2 cellular contexts compared by ENCODE assay signal in genomic region chr7:8823486-8823885, GRCh38.
TF ChIP-seq lines count a peak whose summit lies in the region.

No MANE protein-coding gene starts in this region.

TF ChIP-seq in SK-N-SH, 30 proteins besides CTCF, POLR2A, EP300 and RAD21 (continued from another document):
- TF ChIP-seq TAF1 (IDR thresholded peaks at IDR 0.05; ENCODE audit: borderline replicate concordance, low read depth, low read length) (no peak), GATA2 (CRISPR knock-in tag; IDR thresholded peaks at IDR 0.05) (no peak), TCF12 (IDR thresholded peaks at IDR 0.05) (no peak), EZH2phosphoT487 (IDR thresholded peaks at IDR 0.05; ENCODE audit: borderline replicate concordance, low read depth) (no peak)

TF ChIP-seq in SK-N-SH treated with all-trans-retinoic acid at 6 μM for 48 hours, 23 proteins besides CTCF, POLR2A, EP300 and RAD21 (continued from another document):
- no peak for TF ChIP-seq CSRNP3 (CRISPR knock-in tag; IDR thresholded peaks at IDR 0.05)
- TF ChIP-seq, protein P1, sequence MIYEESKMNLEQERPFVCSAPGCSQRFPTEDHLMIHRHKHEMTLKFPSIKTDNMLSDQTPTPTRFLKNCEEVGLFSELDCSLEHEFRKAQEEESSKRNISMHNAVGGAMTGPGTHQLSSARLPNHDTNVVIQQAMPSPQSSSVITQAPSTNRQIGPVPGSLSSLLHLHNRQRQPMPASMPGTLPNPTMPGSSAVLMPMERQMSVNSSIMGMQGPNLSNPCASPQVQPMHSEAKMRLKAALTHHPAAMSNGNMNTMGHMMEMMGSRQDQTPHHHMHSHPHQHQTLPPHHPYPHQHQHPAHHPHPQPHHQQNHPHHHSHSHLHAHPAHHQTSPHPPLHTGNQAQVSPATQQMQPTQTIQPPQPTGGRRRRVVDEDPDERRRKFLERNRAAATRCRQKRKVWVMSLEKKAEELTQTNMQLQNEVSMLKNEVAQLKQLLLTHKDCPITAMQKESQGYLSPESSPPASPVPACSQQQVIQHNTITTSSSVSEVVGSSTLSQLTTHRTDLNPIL (CRISPR knock-in tag; IDR thresholded peaks at IDR 0.05; ENCODE audit: low read depth): no peak
- TF ChIP-seq TOX (CRISPR knock-in tag; IDR thresholded peaks at IDR 0.05; ENCODE audit: borderline replicate concordance): no peak
- no peak for TF ChIP-seq BACH2 (CRISPR knock-in tag; IDR thresholded peaks at IDR 0.05; ENCODE audit: borderline replicate concordance)
- TF ChIP-seq ZNF565 (CRISPR knock-in tag; conservative IDR thresholded peaks at IDR 0.05; ENCODE audit: low read depth): no peak
- no peak for TF ChIP-seq ZFP3 (CRISPR knock-in tag; IDR thresholded peaks at IDR 0.05)
- TF ChIP-seq ISL1 (CRISPR knock-in tag; IDR thresholded peaks at IDR 0.05): no peak
- TF ChIP-seq GLIS3 (CRISPR knock-in tag; IDR thresholded peaks at IDR 0.05): no peak
- TF ChIP-seq ESRRG (CRISPR knock-in tag; IDR thresholded peaks at IDR 0.05): no peak
- TF ChIP-seq ARNTL (CRISPR knock-in tag; IDR thresholded peaks at IDR 0.05; ENCODE audit: borderline replicate concordance, low read depth): no peak
- no peak for TF ChIP-seq ZNF70 (CRISPR knock-in tag; IDR thresholded peaks at IDR 0.05)
- TF ChIP-seq PPARA (CRISPR knock-in tag; IDR thresholded peaks at IDR 0.05; ENCODE audit: borderline replicate concordance): no peak
- no peak for TF ChIP-seq TSHZ2 (CRISPR knock-in tag; IDR thresholded peaks at IDR 0.05)
- no peak for TF ChIP-seq ZC3H10 (CRISPR knock-in tag; IDR thresholded peaks at IDR 0.05)
- TF ChIP-seq SNAI2 (CRISPR knock-in tag; IDR thresholded peaks at IDR 0.05): no peak
- TF ChIP-seq ZFP30 (CRISPR knock-in tag; IDR thresholded peaks at IDR 0.05): no peak
TF ChIP-seq in SK-N-SH treated with all-trans-retinoic acid at 6 μM for 48 hours: peak in this region for 0.
